ENCODE assay signal across 8 cellular contexts in the genomic region with DNA sequence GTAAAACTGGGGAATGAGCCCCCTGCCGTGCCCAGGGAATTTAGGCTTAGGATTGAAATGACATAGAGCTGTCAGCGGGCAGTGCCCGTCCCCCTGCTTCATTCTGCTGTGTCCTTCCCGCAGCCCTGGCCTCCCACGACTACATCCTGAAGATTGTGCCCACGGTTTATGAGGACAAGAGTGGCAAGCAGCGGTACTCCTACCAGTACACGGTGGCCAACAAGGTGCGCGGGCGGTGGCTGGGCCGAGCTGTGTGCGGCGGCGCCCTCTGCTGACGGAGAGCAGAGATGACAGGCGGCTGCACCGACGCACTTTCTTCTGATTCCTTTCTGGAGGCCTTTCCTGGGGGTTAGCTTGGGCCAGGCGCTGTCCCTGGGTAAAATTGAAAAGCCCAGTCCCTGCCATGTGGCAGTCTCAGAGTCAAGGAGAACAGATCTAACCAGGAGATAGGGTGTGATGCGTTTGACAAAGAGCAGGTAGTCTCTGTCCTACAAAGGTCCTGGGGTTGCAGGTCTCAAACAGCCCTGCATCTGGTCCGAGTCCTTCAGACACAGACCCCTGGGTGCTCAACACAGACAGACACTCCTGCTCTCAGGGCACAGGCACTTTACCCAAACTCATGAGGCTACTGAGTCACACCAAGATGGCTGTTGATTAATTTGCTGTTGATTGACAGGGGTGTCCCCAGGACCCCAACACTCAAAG. TPM values are rescaled to one million over a fixed set of nuclear protein-coding genes. Genes with fewer than 3 reads are reported as not detected.
DNase-seq lines count a peak whose midpoint lies in the region; ATAC-seq and TF ChIP-seq lines count a peak whose summit lies in the region.

No MANE protein-coding gene starts in this region.

- TF ChIP-seq EP300 in sigmoid colon (IDR thresholded peaks at IDR 0.05): no peak

- peak overlapping the region in 8 of 11 experiments; percentile 1 to 87 (median 76); a peak in 14 of 22 replicates for H3K27ac ChIP-seq in BLaER1 treated with 17β-estradiol and CSF1 and Interleukin-3, amounts not matched to agents 10 nM and 100 nM
- H3K27ac ChIP-seq in adrenal gland: peak overlapping the region in 3 of 5 donors; percentile 64 to 88 (median 68)
- peak overlapping the region; percentile 31 for H3K27ac ChIP-seq in right cardiac atrium (ENCODE audit: low read length)
- H3K27ac ChIP-seq in sigmoid colon: peak overlapping the region; percentile 47 to 78 (median 61)

- H3K4me3 Mint-ChIP-seq in T-helper 17 cell: no peak overlapping the region

- peaks cover 0 to 5% (median 0%) of the 10 kb centered on the region in 11 experiments; a peak in 2 of 22 replicates for H4K20me1 ChIP-seq in BLaER1 treated with 17β-estradiol and CSF1 and Interleukin-3, amounts not matched to agents 10 nM and 100 nM

- ATAC-seq in GM19324 (IDR thresholded peaks at IDR 0.05; ENCODE audit: low FRiP score, unreplicated experiment): peak; percentile 62
- peak; percentile 99 for ATAC-seq in T-helper 17 cell
- ATAC-seq in right cardiac atrium: peak; percentile 78 to 80
- no peak for ATAC-seq in HG03571 (IDR thresholded peaks at IDR 0.05; ENCODE audit: unreplicated experiment)

- WGBS in adrenal gland, 4 donors: 16 to 32% (median 19%) methylated on average over 7 to 22 of the region's 22 CpGs
- WGBS in right cardiac atrium: 15% methylated on average over 22 of the region's 22 CpGs
- 18 to 25% methylated on average over 22 of the region's 22 CpGs for WGBS in sigmoid colon, 2 donors

- peak overlapping the region; percentile 51 for H3K27ac Mint-ChIP-seq in T-helper 17 cell

- TF ChIP-seq POLR2A in adrenal gland (IDR thresholded peaks at IDR 0.05): peak in 1 of 2 donors; percentile 30
- no peak for TF ChIP-seq POLR2A in sigmoid colon (IDR thresholded peaks at IDR 0.05)

- no peaks in the 10 kb centered on the region for H3K27me3 Mint-ChIP-seq in T-helper 17 cell

- peak; percentile 90 to 98 (median 96) for TF ChIP-seq CTCF in adrenal gland (IDR thresholded peaks at IDR 0.05)
- peak; percentile 90 to 99 (median 94) for TF ChIP-seq CTCF in sigmoid colon (IDR thresholded peaks at IDR 0.05)

- DNase-seq in Kasumi-1 (lab: John Stamatoyannopoulos, UW) (peak; percentile 50 to 65), T-helper 17 cell (peak; percentile 59 to 67 (median 61)), adrenal gland (peak; percentile 71 to 91 (median 83)), right cardiac atrium (peak; percentile 73 to 90 (median 88)), sigmoid colon (peak; percentile 91)

- peaks cover 3% of the 10 kb centered on the region for H3K36me3 Mint-ChIP-seq in T-helper 17 cell (ENCODE audit: low read depth)

- peaks cover 11% of the 10 kb centered on the region for H3K4me1 Mint-ChIP-seq in T-helper 17 cell

- H3K9me3 ChIP-seq in BLaER1 treated with 17β-estradiol and CSF1 and Interleukin-3, amounts not matched to agents 10 nM and 100 nM (replicated peaks in 1 of 11): no peaks in the 10 kb centered on the region
- H3K9me3 ChIP-seq in T-helper 17 cell (ENCODE audit: control insufficient read depth, low read length, poor library complexity, severe bottlenecking): no peaks in the 10 kb centered on the region
- no peaks in the 10 kb centered on the region for H3K9me3 ChIP-seq in adrenal gland (replicated peaks in 1 of 3)
- H3K9me3 ChIP-seq in right cardiac atrium (ENCODE audit: control insufficient read depth, low read length): no peaks in the 10 kb centered on the region
- H3K9me3 ChIP-seq in sigmoid colon: no peaks in the 10 kb centered on the region

- H3K27me3 ChIP-seq in BLaER1 treated with 17β-estradiol and CSF1 and Interleukin-3, amounts not matched to agents 10 nM and 100 nM: no peaks in the 10 kb centered on the region
- no peaks in the 10 kb centered on the region for H3K27me3 ChIP-seq in adrenal gland
- no peaks in the 10 kb centered on the region for H3K27me3 ChIP-seq in right cardiac atrium (ENCODE audit: control insufficient read depth, insufficient read depth)
- H3K27me3 ChIP-seq in sigmoid colon: no peaks in the 10 kb centered on the region

- H3K36me3 ChIP-seq in BLaER1 treated with 17β-estradiol and CSF1 and Interleukin-3, amounts not matched to agents 10 nM and 100 nM: peaks cover 16 to 73% (median 59%) of the 10 kb centered on the region in 11 experiments; a peak in 21 of 22 replicates
- H3K36me3 ChIP-seq in adrenal gland (replicated peaks in 1 of 2) (peaks cover 0 to 22% of the 10 kb centered on the region in 2 donors), sigmoid colon (peaks cover 0 to 51% (median 30%) of the 10 kb centered on the region in 4 donors)

- intact Hi-C loops in adrenal gland (cut with DNase I) (loop anchor here (2.0 kb wide), 2 partner anchors 218 to 220 kb away; no protein-coding TSS in a partner anchor), right cardiac atrium (cut with DNase I) (loop anchor here (1.0 to 5.0 kb wide), 5 partner anchors 160 to 220 kb away; a partner anchor contains a TSS), sigmoid colon (cut with DNase I) (loop anchor here (1.0 to 5.0 kb wide), 2 partner anchors 219 to 455 kb away; no protein-coding TSS in a partner anchor)

- H3K9ac ChIP-seq in BLaER1 treated with 17β-estradiol and CSF1 and Interleukin-3, amounts not matched to agents 10 nM and 100 nM: peak overlapping the region in 6 of 11 experiments; percentile 40 to 75 (median 66); a peak in 10 of 22 replicates

- no peak overlapping the region for H3K4me3 ChIP-seq in BLaER1 treated with 17β-estradiol and CSF1 and Interleukin-3, amounts not matched to agents 10 nM and 100 nM
- H3K4me3 ChIP-seq in adrenal gland (no peak overlapping the region), right cardiac atrium (ENCODE audit: low read length) (no peak overlapping the region), sigmoid colon (no peak overlapping the region)

- peaks cover 29 to 76% (median 54%) of the 10 kb centered on the region in 10 experiments for H3K4me1 ChIP-seq in BLaER1 treated with 17β-estradiol and CSF1 and Interleukin-3, amounts not matched to agents 10 nM and 100 nM
- H3K4me1 ChIP-seq in adrenal gland (replicated peaks in 1 of 2): peaks cover 0 to 18% of the 10 kb centered on the region in 2 donors
- peaks cover 5% of the 10 kb centered on the region for H3K4me1 ChIP-seq in right cardiac atrium (ENCODE audit: control insufficient read depth, insufficient read depth, low read length)
- H3K4me1 ChIP-seq in sigmoid colon: peaks cover 0 to 21% (median 16%) of the 10 kb centered on the region in 4 donors

- peak overlapping the region; percentile 57 to 87 (median 73); a peak in 21 of 22 replicates for H3K4me2 ChIP-seq in BLaER1 treated with 17β-estradiol and CSF1 and Interleukin-3, amounts not matched to agents 10 nM and 100 nM

RNA-seq across cellular contexts. Expression of a gene that starts 26.8 kb away (rescaled TPM):
- total RNA-seq in T-helper 17 cell: 10 to 100 TPM; 13.9 to 17.7 TPM
- 10 to 100 TPM; 11.9 to 58.8 (median 41.6) TPM for total RNA-seq in adrenal gland
- polyA plus RNA-seq in adrenal gland: 10 to 100 TPM; 28.5 to 94.8 (median 54.4) TPM
- total RNA-seq in right cardiac atrium: 10 to 100 TPM; 20.2 to 28.9 (median 25.3) TPM
- polyA plus RNA-seq in right cardiac atrium: 58.8 TPM
- total RNA-seq in sigmoid colon: 10 to 100 TPM; 11.6 to 30.9 (median 25.4) TPM
- polyA plus RNA-seq in sigmoid colon: 10 to 100 TPM; 31.2 to 70.9 (median 41.8) TPM

RNA-seq across cellular contexts. Expression of a gene that starts 51.1 kb away (rescaled TPM):
- total RNA-seq in T-helper 17 cell (100 to 1,000 TPM; 102 to 104 TPM), adrenal gland (100 to 1,000 TPM; 159 to 338 (median 253) TPM), right cardiac atrium (100 to 1,000 TPM; 200 to 243 (median 211) TPM), sigmoid colon (100 to 1,000 TPM; 117 to 154 (median 134) TPM)
- polyA plus RNA-seq in adrenal gland (100 to 1,000 TPM; 139 to 413 (median 201) TPM), right cardiac atrium (350 TPM), sigmoid colon (100 to 1,000 TPM; 158 to 261 (median 249) TPM)
